Comparison of ENCODE assay signal across 1 cellular context in the genomic region with DNA sequence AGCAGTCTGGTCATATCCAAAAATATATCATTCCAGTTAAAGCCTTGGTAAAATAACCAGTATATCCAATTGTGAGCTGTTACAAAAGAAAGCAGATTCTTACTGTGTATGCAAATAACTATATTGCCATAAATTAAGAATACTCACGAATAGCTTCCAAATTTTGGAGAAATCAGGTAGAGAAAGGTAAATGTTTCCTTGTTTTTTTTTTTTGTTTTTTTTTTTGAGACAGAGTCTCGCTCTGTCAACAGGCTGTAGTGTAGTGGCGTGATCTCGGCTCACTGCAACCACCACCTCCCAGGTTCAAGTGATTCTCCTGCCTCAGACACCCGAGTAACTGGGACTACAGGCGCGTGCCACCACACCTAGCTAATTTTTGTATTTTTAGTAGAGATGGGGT. TPM values are rescaled to one million over a fixed set of nuclear protein-coding genes. Genes with fewer than 3 reads are reported as not detected.
"Had no signal": no experiment of that assay in that cellular context is flagged by ENCODE, and none has a peak within 500 bp of the region (broad histone marks: within the 10 kb centered on the region; RNA-seq: fewer than 3 reads in every experiment).

No MANE protein-coding gene starts in this region.

RNA-seq across cellular contexts. Expression of a gene that starts 44.4 kb away (rescaled TPM):
- polyA plus RNA-seq: neural cell had no signal
